32 cellular contexts compared by ENCODE assay signal in the genomic region with DNA sequence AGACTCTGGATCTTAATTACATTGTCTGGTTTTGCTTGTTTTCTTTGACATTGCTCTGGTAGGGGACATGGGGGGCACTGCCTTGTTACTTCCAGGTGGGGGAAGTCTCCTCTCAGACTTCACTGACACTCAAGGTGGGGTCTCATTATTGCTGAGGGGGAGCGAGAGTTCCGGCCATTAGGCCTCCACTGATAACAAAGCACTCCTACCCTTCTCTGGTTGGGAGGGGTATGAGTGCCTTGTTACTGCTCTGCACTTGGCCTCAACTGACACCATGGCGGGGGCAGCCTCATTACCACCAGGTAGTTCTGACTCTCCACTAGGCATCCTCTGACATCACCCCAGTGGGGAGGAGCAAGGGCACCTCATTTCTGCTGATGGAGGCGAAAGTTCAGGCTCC. TPM values are rescaled to one million over a fixed set of nuclear protein-coding genes. Genes with fewer than 3 reads are reported as not detected.
"Had no signal": no experiment of that assay in that cellular context is flagged by ENCODE, and none has a peak within 500 bp of the region (broad histone marks: within the 10 kb centered on the region; RNA-seq: fewer than 3 reads in every experiment).

No MANE protein-coding gene starts in this region.

- H3K36me3 Mint-ChIP-seq: memory B cell; natural killer cell treated with Interleukin-12 subunit alpha and Interleukin-12 subunit beta and Interleukin-15 and Interleukin-18, amount 100 ng/mL, for 72 hours; neural progenitor cell; stimulated activated memory B cell treated with anti-CD40 and anti-IgM and Interleukin-4, amounts not matched to agents 10 μg/mL and 1 μg/mL and 100 μg/mL, for 72 hours had no signal

- H3K4me3 ChIP-seq: coronary artery, gastrocnemius medialis, lung, mucosa of descending colon, neural progenitor cell, psoas muscle, sigmoid colon, transverse colon, upper lobe of right lung, uterus had no signal

- FAIRE-seq: endometrium, keratinocyte had no signal

- H3K9me3 ChIP-seq: gastrocnemius medialis, mucosa of descending colon, transverse colon, upper lobe of right lung, uterus had no signal

- H3K9ac ChIP-seq: neural progenitor cell had no signal

- H3K27me3 ChIP-seq: gastrocnemius medialis, neural progenitor cell, sigmoid colon, transverse colon, upper lobe of right lung, uterus had no signal

- H3K4me2 ChIP-seq: neural progenitor cell had no signal

- H2AFZ ChIP-seq: neural progenitor cell had no signal

- H3K4me1 ChIP-seq: gastrocnemius medialis, psoas muscle, sigmoid colon, transverse colon, upper lobe of right lung, uterus had no signal

- H3K4me1 Mint-ChIP-seq: memory B cell; naive B cell; neural progenitor cell; stimulated activated memory B cell treated with anti-CD40 and anti-IgM and Interleukin-4, amounts not matched to agents 10 μg/mL and 1 μg/mL and 100 μg/mL, for 72 hours had no signal

- H3K36me3 ChIP-seq: gastrocnemius medialis, neural progenitor cell, sigmoid colon, transverse colon, upper lobe of right lung, uterus had no signal

- H3K27ac ChIP-seq: coronary artery, gastrocnemius medialis, neural progenitor cell, psoas muscle, sigmoid colon, transverse colon, upper lobe of right lung, uterus had no signal

- H3K4me3 Mint-ChIP-seq: effector memory CD8-positive, alpha-beta T cell; memory B cell; mesothelial cell of epicardium; naive B cell; natural killer cell treated with Interleukin-12 subunit alpha and Interleukin-12 subunit beta and Interleukin-15 and Interleukin-18, amount 100 ng/mL, for 72 hours; neural progenitor cell; stimulated activated memory B cell treated with anti-CD40 and anti-IgM and Interleukin-4, amounts not matched to agents 10 μg/mL and 1 μg/mL and 100 μg/mL, for 72 hours had no signal

- ATAC-seq: effector memory CD8-positive, alpha-beta T cell; gastrocnemius medialis; left lobe of liver; mucosa of descending colon; natural killer cell treated with Interleukin-12 subunit alpha and Interleukin-12 subunit beta and Interleukin-15 and Interleukin-18, amount 100 ng/mL, for 72 hours; psoas muscle; right cardiac atrium; stimulated activated memory B cell treated with anti-CD40 and anti-IgM and Interleukin-4, amounts not matched to agents 10 μg/mL and 1 μg/mL and 100 μg/mL, for 72 hours; stimulated activated naive CD8-positive, alpha-beta T cell treated with anti-CD3 and anti-CD28 coated beads, Interleukin-15, Interleukin-2, amounts not matched to agents 100 U/mL and 50 U/mL, for 24 hours; upper lobe of right lung had no signal

- DNase-seq: dermis blood vessel endothelial cell; effector memory CD8-positive, alpha-beta T cell; foreskin fibroblast; gastrocnemius medialis; head of caudate nucleus; mucosa of descending colon; naive B cell; nucleus accumbens; posterior cingulate gyrus; psoas muscle; right cardiac atrium; sigmoid colon; stimulated activated CD4-positive, alpha-beta T cell treated with anti-CD3 and anti-CD28 coated beads, Interleukin-2, amount 100 ng/mL, for 24 hours; stimulated activated CD4-positive, alpha-beta T cell treated with anti-CD3 and anti-CD28 coated beads, Interleukin-4, amount 100 ng/mL, for 24 hours; stimulated activated naive CD8-positive, alpha-beta T cell treated with anti-CD3 and anti-CD28 coated beads, Interleukin-15, Interleukin-2, amounts not matched to agents 100 U/mL and 50 U/mL, for 24 hours; transverse colon; upper lobe of right lung; uterus had no signal

- H3K27ac Mint-ChIP-seq: effector memory CD8-positive, alpha-beta T cell; memory B cell; mesothelial cell of epicardium; naive B cell; natural killer cell treated with Interleukin-12 subunit alpha and Interleukin-12 subunit beta and Interleukin-15 and Interleukin-18, amount 100 ng/mL, for 72 hours; neural progenitor cell; stimulated activated memory B cell treated with anti-CD40 and anti-IgM and Interleukin-4, amounts not matched to agents 10 μg/mL and 1 μg/mL and 100 μg/mL, for 72 hours had no signal

- H3K9me3 Mint-ChIP-seq: memory B cell; natural killer cell treated with Interleukin-12 subunit alpha and Interleukin-12 subunit beta and Interleukin-15 and Interleukin-18, amount 100 ng/mL, for 72 hours had no signal

RNA-seq across cellular contexts. Expression of a gene that starts 25.7 kb away (rescaled TPM):
- total RNA-seq: chondrocyte; dermis blood vessel endothelial cell; gastrocnemius medialis; glomerular endothelial cell; left lobe of liver; natural killer cell treated with Interleukin-12 subunit alpha and Interleukin-12 subunit beta and Interleukin-15 and Interleukin-18, amount 100 ng/mL, for 72 hours; osteocyte; psoas muscle; transverse colon had no signal
- polyA plus RNA-seq: liver had no signal
